ENCODE assay signal across 8 cellular contexts in genomic region chr5:14174235-14174636, GRCh38. TPM values are rescaled to one million over a fixed set of nuclear protein-coding genes. Genes with fewer than 3 reads are reported as not detected.
A peak's percentile ranks its signal among the peaks of the same experiment; 100 is the strongest.
DNase-seq lines count a peak whose midpoint lies in the region; ATAC-seq and TF ChIP-seq lines count a peak whose summit lies in the region.

No MANE protein-coding gene starts in this region.

- WGBS in spleen, 5 donors = 16 to 21% (median 19%) methylated on average over 8 of the region's 8 CpGs

- no peaks in the 10 kb centered on the region for H3K36me3 ChIP-seq in fibroblast of lung (ENCODE audit: control insufficient read depth, insufficient read depth, low read length)
- H3K36me3 ChIP-seq in spleen = no peaks in the 10 kb centered on the region
- no peaks in the 10 kb centered on the region for H3K36me3 ChIP-seq in left lung

- TF ChIP-seq CTCF in fibroblast of lung (conservative IDR thresholded peaks at IDR 0.05 in 1 of 2, IDR thresholded peaks at IDR 0.05 in 1 of 2; ENCODE audit: low read depth in 1 of 2, low read length in 2 of 2) (no peak), spleen (IDR thresholded peaks at IDR 0.05 in 8 of 11, conservative IDR thresholded peaks at IDR 0.05 in 3 of 11) (no peak), left lung (IDR thresholded peaks at IDR 0.05) (no peak)

- TF ChIP-seq POLR2A in spleen (IDR thresholded peaks at IDR 0.05) = no peak

- no peak overlapping the region for H2AFZ ChIP-seq in fibroblast of lung (ENCODE audit: low read length)

- H3K9me3 ChIP-seq in fibroblast of lung (ENCODE audit: control insufficient read depth, insufficient read depth, low read depth, low read length) (no peaks in the 10 kb centered on the region), spleen (no peaks in the 10 kb centered on the region), left lung (no peaks in the 10 kb centered on the region)

- H3K4me3 ChIP-seq in fibroblast of lung (replicated peaks in 1 of 4; ENCODE audit: control extremely low read depth in 1 of 4, insufficient read depth in 1 of 4, low read depth in 3 of 4, low read length in 4 of 4) (no peak overlapping the region), spleen (peak overlapping the region in 2 of 8 donors; percentile 6 to 38), left lung (no peak overlapping the region)

- peaks cover 99% of the 10 kb centered on the region for H3K79me2 ChIP-seq in fibroblast of lung (ENCODE audit: control insufficient read depth, insufficient read depth, low read length)

- no peaks in the 10 kb centered on the region for H3K27me3 ChIP-seq in fibroblast of lung (ENCODE audit: control insufficient read depth, insufficient read depth, low read length)
- no peaks in the 10 kb centered on the region for H3K27me3 ChIP-seq in spleen (replicated peaks in 1 of 7)
- H3K27me3 ChIP-seq in left lung = no peaks in the 10 kb centered on the region

- no peaks in the 10 kb centered on the region for H4K20me1 ChIP-seq in fibroblast of lung (ENCODE audit: control insufficient read depth, extremely low read depth, insufficient read depth, low read length)

- DNase-seq in KG1 (lab: John Stamatoyannopoulos, UW) = peak; percentile 55
- no peak for DNase-seq in fibroblast of lung (ENCODE audit: low read depth in 2 of 2)
- DNase-seq in spleen = no peak
- DNase-seq in GM19238 (ENCODE audit: insufficient read length, low spot score) = no peak
- DNase-seq in left lung = no peak
- no peak for DNase-seq in OCI-M2 (lab: John Stamatoyannopoulos, UW; ENCODE audit: unreplicated experiment)

- ATAC-seq in GM21367 (IDR thresholded peaks at IDR 0.05; ENCODE audit: unreplicated experiment) = peak; percentile 39
- ATAC-seq in HG03095 (IDR thresholded peaks at IDR 0.05; ENCODE audit: unreplicated experiment) = no peak
- ATAC-seq in left lung = no peak

- intact Hi-C loops in spleen (cut with DNase I; ENCODE audit: low total_unique reads) (no loop called here), left lung (cut with DNase I) (no loop called here)

- H3K4me1 ChIP-seq in fibroblast of lung (ENCODE audit: control insufficient read depth, extremely low read depth, insufficient read depth, low read length) (peaks cover 46% of the 10 kb centered on the region), spleen (peaks cover 19 to 89% (median 68%) of the 10 kb centered on the region in 6 donors), left lung (peaks cover 20 to 84% of the 10 kb centered on the region in 2 donors)

- H3K4me2 ChIP-seq in fibroblast of lung (ENCODE audit: extremely low read depth, insufficient read depth, low read length) = peak overlapping the region; percentile 48

- peak overlapping the region; percentile 52 for H3K27ac ChIP-seq in fibroblast of lung (ENCODE audit: insufficient read depth, low read length)
- H3K27ac ChIP-seq in spleen = peak overlapping the region in 5 of 8 donors; percentile 32 to 74 (median 57)
- H3K27ac ChIP-seq in left lung = no peak overlapping the region

- no peak overlapping the region for H3K9ac ChIP-seq in fibroblast of lung (ENCODE audit: insufficient read depth, low read length)

RNA-seq across cellular contexts. Expression of gene TRIO, which starts 31.1 kb away (rescaled TPM):
- total RNA-seq in fibroblast of lung (139 and 281 TPM in 2 replicates), spleen (100 to 1,000 TPM; 139 to 280 (median 214) TPM), left lung (100 to 1,000 TPM; 122 to 151 TPM)
- polyA plus RNA-seq in fibroblast of lung (120 and 134 TPM in 2 replicates), spleen (10 to 100 TPM; 21.5 to 63.1 (median 55.2) TPM)
- polyA plus RNA-seq in fibroblast of lung (2012) = 77.4 and 100 TPM in 2 replicates
- 721 and 815 TPM in 2 replicates for polyA minus RNA-seq in fibroblast of lung (ENCODE audit: low replicate concordance)

Comparison
In these comparisons a context has a peak if more than half of its experiments do, and no peak if none do; other contexts are left out.
1. H3K27ac ChIP-seq: peak in fibroblast of lung (single experiment) and spleen (5 of 8); none in left lung (0 of 2).